In the genomic region with DNA sequence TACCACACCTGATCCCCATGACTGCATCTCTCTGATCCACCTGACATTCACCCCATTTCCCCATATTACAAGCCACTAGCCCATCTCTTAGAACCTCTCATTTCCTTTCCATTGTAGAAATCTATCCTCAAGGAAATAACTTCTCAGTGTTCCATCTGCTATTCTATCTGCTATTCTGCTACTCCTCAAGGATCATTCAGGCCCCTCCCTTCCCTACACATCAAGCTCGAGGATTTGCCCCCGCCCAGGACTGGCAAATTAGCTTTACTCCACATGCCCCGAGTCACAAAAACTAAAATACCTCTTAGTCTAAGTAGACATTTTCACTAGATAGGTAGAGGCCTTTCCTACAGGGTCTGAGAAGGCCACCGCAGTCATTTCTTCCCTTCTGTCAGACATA, we compare ENCODE assay signal across 7 cellular contexts.
A peak's percentile ranks its signal among the peaks of the same experiment; 100 is the strongest.
DNase-seq lines count a peak whose midpoint lies in the region; FAIRE-seq and TF ChIP-seq lines count a peak whose summit lies in the region.
"Not testable (repeated sequence)": the region's sequence is repeated elsewhere in the genome, so short reads cannot be mapped to it uniquely, and the experiment has no call there.

No MANE protein-coding gene starts in this region.

- peaks cover 37% of the 10 kb centered on the region for H3K4me1 ChIP-seq in Caco-2
- H3K4me1 ChIP-seq in PC-9 (replicated peaks; ENCODE audit: insufficient read depth) = peaks cover 40% of the 10 kb centered on the region
- H3K4me1 ChIP-seq in astrocyte (ENCODE audit: insufficient read depth, low read length) = peaks cover 30% of the 10 kb centered on the region
- peaks cover 30% of the 10 kb centered on the region for H3K4me1 ChIP-seq in keratinocyte (ENCODE audit: control insufficient read depth, extremely low read depth, insufficient read depth, low read length)

- not testable (repeated sequence) for H4K20me1 ChIP-seq in PC-9 (ENCODE audit: insufficient read depth); astrocyte (ENCODE audit: insufficient read depth, low read length); keratinocyte (ENCODE audit: control insufficient read depth, extremely low read depth, insufficient read depth, low read length)

- H3K27ac Mint-ChIP-seq in Caco-2 (ENCODE audit: unreplicated experiment) = peak overlapping the region; percentile 95
- H3K27ac Mint-ChIP-seq in astrocyte (ENCODE audit: unreplicated experiment) = not testable (repeated sequence)
- H3K27ac Mint-ChIP-seq in type B pancreatic cell = peak overlapping the region; percentile 96

- H3K36me3 ChIP-seq in Caco-2 (ENCODE audit: control insufficient read depth, insufficient read depth, low read length); H7 (replicated peaks; ENCODE audit: control insufficient read depth, insufficient read depth, low read length); astrocyte (ENCODE audit: insufficient read depth, low read length); keratinocyte (ENCODE audit: control insufficient read depth in 2 of 2, extremely low read depth in 1 of 2, insufficient read depth in 2 of 2, low read length in 2 of 2): not testable (repeated sequence)
- peaks cover 58% of the 10 kb centered on the region for H3K36me3 ChIP-seq in PC-9 (ENCODE audit: low read depth)

- H2AFZ ChIP-seq in PC-9; astrocyte (ENCODE audit: low read depth, low read length); keratinocyte (ENCODE audit: control insufficient read depth, low read length): not testable (repeated sequence)

- H3K9me3 Mint-ChIP-seq in Caco-2 (ENCODE audit: unreplicated experiment); astrocyte (ENCODE audit: unreplicated experiment); type B pancreatic cell: not testable (repeated sequence)

- not testable (repeated sequence) for DNase-seq in Caco-2; H7; astrocyte (ENCODE audit: low read depth); epithelial cell of prostate (ENCODE audit: low read depth, low spot score); keratinocyte (ENCODE audit: low read depth, low spot score); type B pancreatic cell (ENCODE audit: extremely low spot score, unreplicated experiment)
- DNase-seq in PC-9 = peak in 1 of 2 experiments; percentile 39

- H3K4me3 Mint-ChIP-seq in Caco-2 (ENCODE audit: unreplicated experiment) (peak overlapping the region; percentile 73), astrocyte (ENCODE audit: unreplicated experiment) (peak overlapping the region; percentile 2), type B pancreatic cell (peak overlapping the region; percentile 27)

- H3K9ac ChIP-seq in astrocyte (ENCODE audit: low read length) = peak overlapping the region; percentile 46
- H3K9ac ChIP-seq in keratinocyte (ENCODE audit: control insufficient read depth, extremely low read depth, insufficient read depth, low read length) = not testable (repeated sequence)

- H3K27me3 Mint-ChIP-seq in Caco-2 (ENCODE audit: insufficient read depth, unreplicated experiment); astrocyte (ENCODE audit: low read depth, unreplicated experiment); type B pancreatic cell: not testable (repeated sequence)

- not testable (repeated sequence) for H3K9me2 ChIP-seq in PC-9 (ENCODE audit: insufficient read depth)

- H3K4me3 ChIP-seq in Caco-2 (ENCODE audit: low read depth, low read length); astrocyte (ENCODE audit: insufficient read depth, low read depth, low read length): not testable (repeated sequence)
- H3K4me3 ChIP-seq in H7 (ENCODE audit: insufficient read depth, low read depth, low read length) (peak overlapping the region; percentile 7; the same call in 1 of the 2 replicates), PC-9 (peak overlapping the region; percentile 64), keratinocyte (ENCODE audit: control insufficient read depth in 2 of 3, extremely low read depth in 1 of 3, insufficient read depth in 2 of 3, low read depth in 1 of 3, low read length in 3 of 3) (peak overlapping the region in 1 of 3 experiments; percentile 9)

- intact Hi-C loops in Caco-2 (cut with micrococcal nuclease; ENCODE audit: unreplicated experiment); PC-9 (cut with micrococcal nuclease; ENCODE audit: unreplicated experiment): not testable (repeated sequence)

- POLR2A ChIA-PET in Caco-2 (lab: Charles Lee) = not testable (repeated sequence)
- POLR2A ChIA-PET in PC-9 (lab: Charles Lee; ENCODE audit: unreplicated experiment) = interaction anchor here (0.6 to 0.8 kb wide), 3 partner anchors 124 to 547 kb away, joined by 3 to 5 read pairs (median 4); no protein-coding TSS in a partner anchor

- H3K4me1 Mint-ChIP-seq in Caco-2 (ENCODE audit: low read depth, unreplicated experiment) (peaks cover 74% of the 10 kb centered on the region), astrocyte (ENCODE audit: low read depth, unreplicated experiment) (peaks cover 32% of the 10 kb centered on the region)
- H3K4me1 Mint-ChIP-seq in type B pancreatic cell (ENCODE audit: unreplicated experiment) = not testable (repeated sequence)

- BruUV-seq in Caco-2 (replicated peaks; lab: Mats Ljungman, UMichigan); PC-9 (replicated peaks; lab: Mats Ljungman, UMichigan): not testable (repeated sequence)

- peaks cover 95% of the 10 kb centered on the region for H3K36me3 Mint-ChIP-seq in Caco-2 (ENCODE audit: insufficient read depth, unreplicated experiment)
- H3K36me3 Mint-ChIP-seq in astrocyte (ENCODE audit: low read depth, unreplicated experiment); type B pancreatic cell: not testable (repeated sequence)

- H3K27ac ChIP-seq in PC-9 (peak overlapping the region; percentile 100), epithelial cell of prostate (peak overlapping the region; percentile 98), keratinocyte (ENCODE audit: control insufficient read depth, insufficient read depth, low read length) (peak overlapping the region; percentile 31)
- not testable (repeated sequence) for H3K27ac ChIP-seq in astrocyte (ENCODE audit: low read depth, low read length)

- peaks cover 69% of the 10 kb centered on the region for H3F3A ChIP-seq in PC-9 (ENCODE audit: insufficient read depth, low read depth)

- dilution Hi-C loops in keratinocyte (cut with MboI; ENCODE audit: extremely low pct_ligation_motif_present, low sequenced_read_pairs) = not testable (repeated sequence)

- H3K27me3 ChIP-seq in Caco-2 (replicated peaks; ENCODE audit: control insufficient read depth, insufficient read depth, low read length); H7 (ENCODE audit: control insufficient read depth, insufficient read depth, low read length); PC-9 (ENCODE audit: insufficient read depth, low read depth); astrocyte (ENCODE audit: insufficient read depth, low read length); keratinocyte (ENCODE audit: control insufficient read depth, extremely low read depth, insufficient read depth, low read length): not testable (repeated sequence)

- TF ChIP-seq CTCF in Caco-2 (IDR thresholded peaks at IDR 0.05; ENCODE audit: insufficient read depth in 1 of 2, low read depth in 1 of 2, low read length in 1 of 2, severe bottlenecking in 1 of 2, unreplicated experiment in 1 of 2); PC-9 (conservative IDR thresholded peaks at IDR 0.05); astrocyte (IDR thresholded peaks at IDR 0.05; ENCODE audit: insufficient read depth, low read depth, low read length); keratinocyte (optimal IDR thresholded peaks at IDR 0.05 in 1 of 3, IDR thresholded peaks at IDR 0.05 in 1 of 3, conservative IDR thresholded peaks at IDR 0.05 in 1 of 3; ENCODE audit: extremely low read depth in 1 of 3, insufficient read depth in 2 of 3, low read length in 3 of 3); type B pancreatic cell (conservative IDR thresholded peaks at IDR 0.05): not testable (repeated sequence)

- CTCF ChIA-PET in Caco-2 (lab: Charles Lee); PC-9 (lab: Charles Lee): not testable (repeated sequence)

- peak overlapping the region; percentile 94 for H3K4me2 ChIP-seq in PC-9
- H3K4me2 ChIP-seq in astrocyte (ENCODE audit: low read length) = peak overlapping the region; percentile 22
- peak overlapping the region; percentile 37 for H3K4me2 ChIP-seq in keratinocyte (ENCODE audit: control insufficient read depth, extremely low read depth, insufficient read depth, low read depth, low read length)

- not testable (repeated sequence) for H3K9me3 ChIP-seq in Caco-2; astrocyte (ENCODE audit: insufficient read depth, low read depth, low read length); keratinocyte (ENCODE audit: control insufficient read depth, low read depth, low read length)
- peaks cover 11% of the 10 kb centered on the region for H3K9me3 ChIP-seq in PC-9 (ENCODE audit: insufficient read depth, low read depth)

- H3K9me1 ChIP-seq in keratinocyte (ENCODE audit: control insufficient read depth, extremely low read depth, insufficient read depth, low read length) = not testable (repeated sequence)

- FAIRE-seq in astrocyte (lab: Jason Lieb, UNC); keratinocyte (lab: Jason Lieb, UNC): not testable (repeated sequence)

- H3K79me2 ChIP-seq in PC-9 (ENCODE audit: low read depth) = peaks cover 75% of the 10 kb centered on the region
- H3K79me2 ChIP-seq in astrocyte (ENCODE audit: insufficient read depth, low read length) = not testable (repeated sequence)
- peaks cover 18% of the 10 kb centered on the region for H3K79me2 ChIP-seq in keratinocyte (ENCODE audit: control insufficient read depth, insufficient read depth, low read length)

Comparison
In these comparisons a context has a peak if more than half of its experiments do, and no peak if none do; other contexts are left out.
1. H3K4me3 Mint-ChIP-seq: peak in every context shown above with its lines; median percentile 73 in Caco-2; 27 in type B pancreatic cell; 2 in astrocyte.
2. H3K4me2 ChIP-seq: peak in every context shown above with its lines; median percentile 94 in PC-9; 37 in keratinocyte; 22 in astrocyte.